In the genomic region with DNA sequence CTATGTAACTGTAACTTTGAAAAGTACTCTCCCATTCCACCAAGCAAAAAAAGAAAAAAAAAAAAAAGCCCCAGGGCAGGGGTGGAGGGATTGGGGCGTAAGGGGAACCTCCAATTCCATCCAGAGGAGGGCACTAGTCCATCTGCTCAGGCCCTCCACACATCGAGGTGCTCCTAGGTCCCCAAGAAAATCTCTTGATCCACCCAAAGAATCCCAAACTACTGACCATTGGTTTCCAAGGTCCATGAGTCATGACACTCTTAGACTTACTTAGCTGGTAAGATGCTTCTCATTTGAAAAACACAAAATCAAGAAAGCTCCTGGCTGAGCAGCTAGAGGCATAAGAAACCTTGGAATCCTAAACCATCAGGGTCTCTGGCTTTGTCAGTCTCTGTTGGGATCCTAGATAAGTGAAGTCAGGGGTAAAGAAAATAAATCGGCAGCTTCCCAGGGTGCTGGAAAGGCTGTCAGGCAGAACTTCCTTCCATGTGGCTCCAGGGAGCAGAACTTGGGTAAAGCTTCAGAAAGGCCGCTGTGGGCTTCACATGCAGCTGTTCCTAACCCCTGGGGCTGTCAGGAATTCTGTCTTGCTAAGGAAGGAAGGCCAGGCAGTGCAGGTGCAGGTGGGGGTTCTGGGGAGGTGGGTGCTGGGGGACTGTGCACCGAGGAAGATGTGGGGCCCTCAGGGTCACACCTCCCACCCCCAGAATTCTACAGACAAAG, we compare ENCODE assay signal across 1 cellular context.
TF ChIP-seq lines count a peak whose summit lies in the region.

No MANE protein-coding gene starts in this region.

TF ChIP-seq in SK-N-SH, 30 proteins besides CTCF, POLR2A, EP300 and RAD21 (continued from another document):
- TF ChIP-seq REST (IDR thresholded peaks at IDR 0.05; ENCODE audit: low read depth, low read length) = no peak
- no peak for TF ChIP-seq MEF2A (IDR thresholded peaks at IDR 0.05; ENCODE audit: borderline replicate concordance, low read depth)
- no peak for TF ChIP-seq USF2 (IDR thresholded peaks at IDR 0.05; ENCODE audit: borderline replicate concordance, low read depth, low read length)
- no peak for TF ChIP-seq IRF3 (IDR thresholded peaks at IDR 0.05; ENCODE audit: low read depth, low read length)
- TF ChIP-seq FOXM1 (IDR thresholded peaks at IDR 0.05; ENCODE audit: low read depth) = no peak
- no peak for TF ChIP-seq NRF1 (IDR thresholded peaks at IDR 0.05; ENCODE audit: low read depth, low read length)
- no peak for TF ChIP-seq RXRA (IDR thresholded peaks at IDR 0.05; ENCODE audit: borderline replicate concordance, low read depth)
- no peak for TF ChIP-seq MAX (IDR thresholded peaks at IDR 0.05; ENCODE audit: low read depth)
- TF ChIP-seq RFX5 (IDR thresholded peaks at IDR 0.05; ENCODE audit: low read length) = no peak
- TF ChIP-seq EZH2phosphoT487 (IDR thresholded peaks at IDR 0.05; ENCODE audit: borderline replicate concordance, low read depth) = no peak
- no peak for TF ChIP-seq SIN3A (IDR thresholded peaks at IDR 0.05; ENCODE audit: borderline replicate concordance, low read depth, low read length)
- TF ChIP-seq TCF12 (IDR thresholded peaks at IDR 0.05) = no peak
- no peak for TF ChIP-seq YY1 (IDR thresholded peaks at IDR 0.05; ENCODE audit: low read depth)
- TF ChIP-seq SMC3 (IDR thresholded peaks at IDR 0.05; ENCODE audit: low read depth, low read length) = no peak
- no peak for TF ChIP-seq TAF1 (IDR thresholded peaks at IDR 0.05; ENCODE audit: borderline replicate concordance, low read depth, low read length)
- TF ChIP-seq ZBTB33 (IDR thresholded peaks at IDR 0.05; ENCODE audit: borderline replicate concordance, low read depth) = no peak
- TF ChIP-seq NFIC (IDR thresholded peaks at IDR 0.05; ENCODE audit: borderline replicate concordance) = no peak
- no peak for TF ChIP-seq USF1 (IDR thresholded peaks at IDR 0.05; ENCODE audit: borderline replicate concordance, low read depth)
TF ChIP-seq in SK-N-SH: peak in this region for 0.
